Comparison of ENCODE assay signal across 21 cellular contexts in genomic region chr11:105206633-105207032, GRCh38.
"Had no signal": no experiment of that assay in that cellular context is flagged by ENCODE, and none has a peak within 500 bp of the region (broad histone marks: within the 10 kb centered on the region; RNA-seq: fewer than 3 reads in every experiment).

No MANE protein-coding gene starts in this region.

- H3K27me3 Mint-ChIP-seq: memory B cell, progenitor cell of endocrine pancreas had no signal

- H3K4me2 ChIP-seq: neural progenitor cell, smooth muscle cell had no signal

- H3K4me1 ChIP-seq: gastrocnemius medialis, left lung, lower lobe of right lung, neural progenitor cell had no signal

- H3K4me3 ChIP-seq: dorsolateral prefrontal cortex, gastrocnemius medialis, heart right ventricle, left lung, lower lobe of right lung, neural progenitor cell, ovary, smooth muscle cell had no signal

- H3K27ac Mint-ChIP-seq: memory B cell, mesothelial cell of epicardium, natural killer cell, neural progenitor cell, progenitor cell of endocrine pancreas had no signal

- H3K4me1 Mint-ChIP-seq: natural killer cell, neural progenitor cell had no signal

- H3K9ac ChIP-seq: neural progenitor cell had no signal

- DNase-seq: cortex of kidney; dorsolateral prefrontal cortex; effector CD8-positive, alpha-beta T cell; gastrocnemius medialis; heart right ventricle; hypothalamus; islet precursor cell; left lung; lower lobe of right lung; natural killer cell; nucleus accumbens; ovary; right cardiac atrium; stimulated activated CD4-positive, alpha-beta T cell treated with anti-CD3 and anti-CD28 coated beads, Interleukin-2, amount 100 ng/mL, for 48 hours; stimulated activated naive CD4-positive, alpha-beta T cell treated with Interleukin-2 at 50 U/mL for 16 hours; trophoblast cell had no signal

- H3K27ac ChIP-seq: dorsolateral prefrontal cortex, gastrocnemius medialis, heart right ventricle, left lung, lower lobe of right lung, neural progenitor cell, ovary had no signal

- H3K27me3 ChIP-seq: dorsolateral prefrontal cortex, gastrocnemius medialis, heart right ventricle, left lung, neural progenitor cell, ovary had no signal

- H3K9me3 ChIP-seq: gastrocnemius medialis, heart right ventricle, left lung, lower lobe of right lung, ovary had no signal

- H3K36me3 ChIP-seq: gastrocnemius medialis, heart right ventricle, left lung, lower lobe of right lung, neural progenitor cell, ovary had no signal

- H2AFZ ChIP-seq: neural progenitor cell had no signal

- H3K9me3 Mint-ChIP-seq: memory B cell, mesothelial cell of epicardium, natural killer cell, neural progenitor cell had no signal

- H3K4me3 Mint-ChIP-seq: memory B cell, mesothelial cell of epicardium, natural killer cell, neural progenitor cell had no signal

- ATAC-seq: gastrocnemius medialis, heart right ventricle, left lung, lower lobe of right lung, natural killer cell, right cardiac atrium had no signal

- H3K36me3 Mint-ChIP-seq: memory B cell, natural killer cell, neural progenitor cell had no signal
